9 cellular contexts compared by ENCODE assay signal in the genomic region with DNA sequence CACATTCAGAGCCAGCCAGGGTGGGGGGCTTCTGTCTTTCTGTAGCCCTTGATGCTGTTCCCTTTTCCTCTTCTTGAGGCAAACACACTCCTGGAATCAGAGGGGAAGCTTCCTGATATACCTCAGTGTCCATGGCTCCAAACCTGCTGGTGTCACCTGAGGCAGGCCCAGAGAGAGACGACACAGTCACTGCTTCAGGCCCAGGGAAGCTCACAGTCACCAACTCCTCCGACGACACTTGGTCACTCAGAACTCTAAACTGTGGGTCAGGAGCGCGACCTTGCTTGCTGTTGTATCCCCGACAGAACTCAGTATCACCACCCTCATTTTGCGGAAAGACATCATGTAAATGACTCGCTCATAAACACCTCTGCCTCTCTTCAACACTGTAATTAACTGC. TPM values are rescaled to one million over a fixed set of nuclear protein-coding genes. Genes with fewer than 3 reads are reported as not detected.
DNase-seq lines count a peak whose midpoint lies in the region; ATAC-seq and TF ChIP-seq lines count a peak whose summit lies in the region.
"Had no signal": no experiment of that assay in that cellular context is flagged by ENCODE, and none has a peak within 500 bp of the region (broad histone marks: within the 10 kb centered on the region; RNA-seq: fewer than 3 reads in every experiment).

No MANE protein-coding gene starts in this region.

- H3K4me3 Mint-ChIP-seq in natural killer cell treated with Interleukin-12 subunit alpha and Interleukin-12 subunit beta and Interleukin-15 and Interleukin-18, amount 100 ng/mL, for 72 hours, result peak overlapping the region; percentile 87

- no peaks in the 10 kb centered on the region for H3K9me3 ChIP-seq in BE2C
- H3K9me3 ChIP-seq: adrenal gland had no signal

- TF ChIP-seq CTCF in BE2C (IDR thresholded peaks at IDR 0.05; ENCODE audit: low read depth, low read length), result no peak
- no peak for TF ChIP-seq CTCF in LNCaP clone FGC (IDR thresholded peaks at IDR 0.05; ENCODE audit: control insufficient read depth, extremely low read depth, insufficient read depth)
- TF ChIP-seq CTCF in dorsolateral prefrontal cortex (IDR thresholded peaks at IDR 0.05 in 54 of 56, conservative IDR thresholded peaks at IDR 0.05 in 2 of 56; ENCODE audit: low read depth in 1 of 56, partially characterized antibody in 56 of 56), result no peak

- peak overlapping the region in 6 of 59 donors; percentile 8 to 100 (median 94) for H3K27ac ChIP-seq in dorsolateral prefrontal cortex

- H3K4me1 ChIP-seq in BE2C, result no peaks in the 10 kb centered on the region; the same call in 1 of the 2 replicates

- H3K9me3 Mint-ChIP-seq in natural killer cell treated with Interleukin-12 subunit alpha and Interleukin-12 subunit beta and Interleukin-15 and Interleukin-18, amount 100 ng/mL, for 72 hours, result no peaks in the 10 kb centered on the region

- H3K4me3 ChIP-seq in BE2C (ENCODE audit: low read depth, low read length), result peak overlapping the region; percentile 98
- H3K4me3 ChIP-seq in LNCaP clone FGC (ENCODE audit: low read depth, low read length), result peak overlapping the region; percentile 98
- peak overlapping the region; percentile 76 to 100 (median 97) for H3K4me3 ChIP-seq in dorsolateral prefrontal cortex

- H3K27me3 Mint-ChIP-seq in natural killer cell treated with Interleukin-12 subunit alpha and Interleukin-12 subunit beta and Interleukin-15 and Interleukin-18, amount 100 ng/mL, for 72 hours, result no peaks in the 10 kb centered on the region

- H3K27ac Mint-ChIP-seq in natural killer cell treated with Interleukin-12 subunit alpha and Interleukin-12 subunit beta and Interleukin-15 and Interleukin-18, amount 100 ng/mL, for 72 hours, result peak overlapping the region; percentile 86 to 89

- H3K36me3 Mint-ChIP-seq in natural killer cell treated with Interleukin-12 subunit alpha and Interleukin-12 subunit beta and Interleukin-15 and Interleukin-18, amount 100 ng/mL, for 72 hours, result peaks cover 5% of the 10 kb centered on the region

- H3K27me3 ChIP-seq in BE2C, result no peaks in the 10 kb centered on the region
- no peaks in the 10 kb centered on the region for H3K27me3 ChIP-seq in dorsolateral prefrontal cortex
- H3K27me3 ChIP-seq: adrenal gland had no signal

- ATAC-seq in natural killer cell treated with Interleukin-12 subunit alpha and Interleukin-12 subunit beta and Interleukin-15 and Interleukin-18, amount 100 ng/mL, for 72 hours, result no peak
- ATAC-seq in GM19463 (IDR thresholded peaks at IDR 0.05; ENCODE audit: unreplicated experiment), result no peak

- DNase-seq in BE2C (no peak), LNCaP clone FGC (ENCODE audit: low read depth) (no peak), dorsolateral prefrontal cortex (peak in 1 of 10 donors; percentile 17), NCI-H2196 (lab: John Stamatoyannopoulos, UW; ENCODE audit: unreplicated experiment) (no peak), dedifferentiated amniotic fluid mesenchymal stem cell (ENCODE audit: extremely low spot score) (no peak)
- no peak for DNase-seq in natural killer cell treated with Interleukin-12 subunit alpha and Interleukin-12 subunit beta and Interleukin-15 and Interleukin-18, amount 100 ng/mL, for 72 hours (ENCODE audit: low spot score)
- no peak for DNase-seq in NK-92 treated with Interleukin-12 subunit alpha and Interleukin-12 subunit beta, amount 100 ng/mL, for 24 hours (lab: John Stamatoyannopoulos, UW)

- H3K36me3 ChIP-seq in BE2C, result peaks cover 32% of the 10 kb centered on the region

- H3K4me1 Mint-ChIP-seq in natural killer cell treated with Interleukin-12 subunit alpha and Interleukin-12 subunit beta and Interleukin-15 and Interleukin-18, amount 100 ng/mL, for 72 hours (ENCODE audit: low read depth in 2 of 2), result peaks cover 19 to 21% of the 10 kb centered on the region in 2 donors

- intact Hi-C loops in dorsolateral prefrontal cortex (cut with DNase I), result loop anchor here (5.0 to 10.0 kb wide), 3 partner anchors 72 to 160 kb away; partner anchors contain the start of genes ZNF14 (in 2 of the 2) and ZNF506 (in 1 of the 2)

RNA-seq across cellular contexts. Expression of gene ATP13A1, which starts 1.1 kb away (rescaled TPM):
- polyA plus RNA-seq in BE2C (2012; ENCODE audit: insufficient read depth, insufficient read length, low read depth), result 185 TPM
- total RNA-seq in dorsolateral prefrontal cortex, result 100 to 1,000 TPM in 2 of 120 experiments, 10 to 100 TPM in 118; 45.7 to 107 (median 68.6) TPM
- 100 to 1,000 TPM in 1 of 2 donors, 10 to 100 TPM in 1; 61.9 to 122 TPM for total RNA-seq in natural killer cell treated with Interleukin-12 subunit alpha and Interleukin-12 subunit beta and Interleukin-15 and Interleukin-18, amount 100 ng/mL, for 72 hours

RNA-seq across cellular contexts. Expression of gene ZNF101, which starts 6.3 kb away (rescaled TPM):
- 2.8 TPM for polyA plus RNA-seq in BE2C (2012; ENCODE audit: insufficient read depth, insufficient read length, low read depth)
- 10 to 100 TPM in 24 of 120 experiments, 1 to 10 TPM in 96; 3.0 to 14.8 (median 7.9) TPM for total RNA-seq in dorsolateral prefrontal cortex
- total RNA-seq in natural killer cell treated with Interleukin-12 subunit alpha and Interleukin-12 subunit beta and Interleukin-15 and Interleukin-18, amount 100 ng/mL, for 72 hours, result 10 to 100 TPM; 45.3 to 53.1 TPM

RNA-seq across cellular contexts. Expression of gene GMIP, which starts 18.9 kb away (rescaled TPM):
- polyA plus RNA-seq in BE2C (2012; ENCODE audit: insufficient read depth, insufficient read length, low read depth), result 15.4 TPM
- 10 to 100 TPM in 57 of 120 experiments, 1 to 10 TPM in 63; 5.0 to 20.2 (median 9.8) TPM for total RNA-seq in dorsolateral prefrontal cortex
- 100 to 1,000 TPM in 1 of 2 donors, 10 to 100 TPM in 1; 87.2 to 112 TPM for total RNA-seq in natural killer cell treated with Interleukin-12 subunit alpha and Interleukin-12 subunit beta and Interleukin-15 and Interleukin-18, amount 100 ng/mL, for 72 hours

RNA-seq across cellular contexts. Expression of gene LPAR2, which starts 34.3 kb away (rescaled TPM):
- polyA plus RNA-seq in BE2C (2012; ENCODE audit: insufficient read depth, insufficient read length, low read depth), result 2.1 TPM
- 10 to 100 TPM in 31 of 120 experiments, 1 to 10 TPM in 89; 1.9 to 15.8 (median 8.2) TPM for total RNA-seq in dorsolateral prefrontal cortex
- total RNA-seq in natural killer cell treated with Interleukin-12 subunit alpha and Interleukin-12 subunit beta and Interleukin-15 and Interleukin-18, amount 100 ng/mL, for 72 hours, result 10 to 100 TPM; 33.7 to 35.0 TPM

RNA-seq across cellular contexts. Expression of gene PBX4, which starts 43.9 kb away (rescaled TPM):
- polyA plus RNA-seq in BE2C (2012; ENCODE audit: insufficient read depth, insufficient read length, low read depth), result 1.7 TPM
- 1 to 10 TPM; 1.2 to 9.5 (median 4.3) TPM for total RNA-seq in dorsolateral prefrontal cortex
- total RNA-seq in natural killer cell treated with Interleukin-12 subunit alpha and Interleukin-12 subunit beta and Interleukin-15 and Interleukin-18, amount 100 ng/mL, for 72 hours, result 10 to 100 TPM; 26.3 to 80.1 TPM

Comparison
In these comparisons a context has a peak if more than half of its experiments do, and no peak if none do; other contexts are left out.
1. RNA of gene GMIP, which starts 18.9 kb away (total RNA-seq): 87.2 to 112 TPM in natural killer cell treated with Interleukin-12 subunit alpha and Interleukin-12 subunit beta and Interleukin-15 and Interleukin-18, amount 100 ng/mL, for 72 hours; 5.0 to 20.2 TPM in dorsolateral prefrontal cortex; every median in the first group is over 4 times any median in the second.
2. Peak in every context shown above with its lines, with median percentiles within 50 percentile points of each other: H3K4me3 ChIP-seq.